Comparison of ENCODE assay signal across 9 cellular contexts in genomic region chr15:101168463-101168824, GRCh38.
A peak's percentile ranks its signal among the peaks of the same experiment; 100 is the strongest.
DNase-seq lines count a peak whose midpoint lies in the region; ATAC-seq and TF ChIP-seq lines count a peak whose summit lies in the region.
"Had no signal": no experiment of that assay in that cellular context is flagged by ENCODE, and none has a peak within 500 bp of the region (broad histone marks: within the 10 kb centered on the region; RNA-seq: fewer than 3 reads in every experiment).

No MANE protein-coding gene starts in this region.

- H3K18ac ChIP-seq in H9 (ENCODE audit: insufficient read length, low read depth, low read length) = no peak overlapping the region

- no peaks in the 10 kb centered on the region for H3K79me1 ChIP-seq in H9 (ENCODE audit: insufficient read depth, low read depth, low read length, poor library complexity, severe bottlenecking)

- H3K36me3 Mint-ChIP-seq in H9 (ENCODE audit: insufficient read depth in 1 of 3, low read depth in 3 of 3) = peaks cover 17 to 35% (median 26%) of the 10 kb centered on the region in 3 experiments
- H3K36me3 Mint-ChIP-seq in CD4-positive, alpha-beta T cell (ENCODE audit: low read depth) = peaks cover 9% of the 10 kb centered on the region

- H3K14ac ChIP-seq in H9 (ENCODE audit: insufficient read depth, low read length) = no peak overlapping the region

- H3K23ac ChIP-seq in H9 (ENCODE audit: insufficient read length, low read depth, low read length) = no peak overlapping the region

- H3K79me2 ChIP-seq in H9 (ENCODE audit: insufficient read depth, low read length) = no peaks in the 10 kb centered on the region

- H3K4me1 Mint-ChIP-seq in H9 = peaks cover 14 to 15% of the 10 kb centered on the region in 2 experiments
- H3K4me1 Mint-ChIP-seq in CD4-positive, alpha-beta T cell (ENCODE audit: low read depth) = peaks cover 19% of the 10 kb centered on the region

- H3K9me3 Mint-ChIP-seq in H9 = peaks cover 37% of the 10 kb centered on the region in 2 experiments
- peaks cover 6% of the 10 kb centered on the region for H3K9me3 Mint-ChIP-seq in CD4-positive, alpha-beta T cell

- H3K9ac ChIP-seq in duodenal mucosa (ENCODE audit: low read depth in 1 of 2, low read length in 2 of 2) = no peak overlapping the region
- no peak overlapping the region for H3K9ac ChIP-seq in H9 (ENCODE audit: extremely low read depth, insufficient read length, low read length)

- no peak overlapping the region for H2BK12ac ChIP-seq in H9 (ENCODE audit: insufficient read length, low read depth, low read length)

- WGBS in H9 (ENCODE audit: extremely low coverage, insufficient read length, low lambda C conversion rate) = no CpG with 5 or more reads among the region's 1 CpG

- no peak overlapping the region for H2BK120ac ChIP-seq in H9 (ENCODE audit: low read depth, low read length, poor library complexity, severe bottlenecking)

- H2BK5ac ChIP-seq in H9 (ENCODE audit: insufficient read length, low read length) = no peak overlapping the region

- intact Hi-C loops in CD4-positive, alpha-beta T cell (cut with DNase I, micrococcal nuclease) = no loop called here

- POLR2A ChIA-PET in CD4-positive, alpha-beta T cell (lab: Charles Lee) = interaction anchor here (1.5 kb wide), 2 partner anchors 10 to 45 kb away, joined by 3 to 4 read pairs; no protein-coding TSS in a partner anchor

- H3K4me3 ChIP-seq in MG63 (no peak overlapping the region), duodenal mucosa (ENCODE audit: low read depth in 1 of 2, low read length in 2 of 2) (peak overlapping the region in 1 of 2 donors; percentile 16), neutrophil (ENCODE audit: low read depth in 1 of 2, low read length in 1 of 2) (peak overlapping the region; percentile 55 to 75)
- H3K4me3 ChIP-seq: cardiac muscle cell had no signal

- H2AK5ac ChIP-seq in H9 (ENCODE audit: insufficient read length, low read length) = no peak overlapping the region

- H3T11ph ChIP-seq in H9 (ENCODE audit: low read length) = no peak overlapping the region

- H3K4me1 ChIP-seq in duodenal mucosa (ENCODE audit: control insufficient read depth in 1 of 2, insufficient read depth in 2 of 2, low read length in 2 of 2) = peaks cover 15 to 16% of the 10 kb centered on the region in 2 donors
- peaks cover 53 to 60% of the 10 kb centered on the region in 2 experiments for H3K4me1 ChIP-seq in neutrophil (ENCODE audit: control insufficient read depth in 1 of 2, insufficient read depth in 1 of 2, low read depth in 1 of 2, low read length in 1 of 2)
- no peaks in the 10 kb centered on the region for H3K4me1 ChIP-seq in H9 (ENCODE audit: insufficient read depth, low read length)

- no peak overlapping the region for H3K27ac Mint-ChIP-seq in H9
- no peak overlapping the region for H3K27ac Mint-ChIP-seq in CD4-positive, alpha-beta T cell

- ATAC-seq in CD4-positive, alpha-beta T cell (ENCODE audit: poor library complexity) = no peak
- ATAC-seq in HG03439 (IDR thresholded peaks at IDR 0.05; ENCODE audit: unreplicated experiment) = no peak

- H3K56ac ChIP-seq in H9 (ENCODE audit: insufficient read length, low read depth, low read length) = no peak overlapping the region

- no peak overlapping the region for H2AFZ ChIP-seq in H9 (ENCODE audit: low read length)

- H3K27me3 ChIP-seq in MG63 (no peaks in the 10 kb centered on the region), duodenal mucosa (ENCODE audit: control insufficient read depth in 1 of 2, insufficient read depth in 2 of 2, low read length in 2 of 2) (no peaks in the 10 kb centered on the region), neutrophil (no peaks in the 10 kb centered on the region), H9 (ENCODE audit: insufficient read depth, low read length) (no peaks in the 10 kb centered on the region)
- no peaks in the 10 kb centered on the region for H3K27me3 ChIP-seq in CD4-positive, alpha-beta T cell (ENCODE audit: control insufficient read depth, insufficient read depth, low read length)
- H3K27me3 ChIP-seq: cardiac muscle cell had no signal

- H3K4me3 Mint-ChIP-seq in H9 = no peak overlapping the region
- H3K4me3 Mint-ChIP-seq in CD4-positive, alpha-beta T cell = no peak overlapping the region

- CTCF ChIA-PET in CD4-positive, alpha-beta T cell (lab: Charles Lee) = no interaction called here

- H4K91ac ChIP-seq in H9 (ENCODE audit: insufficient read length, low read depth, low read length) = no peak overlapping the region

- no peak overlapping the region for H3K4ac ChIP-seq in H9 (ENCODE audit: low read depth, low read length)

- H3K23me2 ChIP-seq in H9 (ENCODE audit: insufficient read length, low read depth, low read length, poor library complexity, severe bottlenecking) = no peaks in the 10 kb centered on the region

- peaks cover 2% of the 10 kb centered on the region for H3K27me3 Mint-ChIP-seq in H9 (ENCODE audit: low read depth)
- H3K27me3 Mint-ChIP-seq in CD4-positive, alpha-beta T cell = no peaks in the 10 kb centered on the region

- H3K9me3 ChIP-seq in MG63 = peaks cover 27% of the 10 kb centered on the region
- H3K9me3 ChIP-seq in duodenal mucosa (ENCODE audit: control insufficient read depth in 1 of 2, low read length in 2 of 2) = peaks cover 6 to 14% of the 10 kb centered on the region in 2 donors
- no peaks in the 10 kb centered on the region for H3K9me3 ChIP-seq in neutrophil
- peaks cover 5% of the 10 kb centered on the region for H3K9me3 ChIP-seq in H9 (ENCODE audit: control insufficient read depth, low read depth, low read length)
- peaks cover 30% of the 10 kb centered on the region for H3K9me3 ChIP-seq in CD4-positive, alpha-beta T cell (ENCODE audit: control insufficient read depth, low read length)

- H3K4me2 ChIP-seq in H9 (ENCODE audit: insufficient read depth, insufficient read length, low read length) = no peak overlapping the region

- H4K20me1 ChIP-seq in H9 (ENCODE audit: control insufficient read depth, insufficient read depth, insufficient read length) = no peaks in the 10 kb centered on the region

- H4K5ac ChIP-seq in H9 (ENCODE audit: insufficient read length, low read depth, low read length) = no peak overlapping the region

- H3K36me3 ChIP-seq in MG63 = peaks cover 22% of the 10 kb centered on the region
- no peaks in the 10 kb centered on the region for H3K36me3 ChIP-seq in duodenal mucosa (ENCODE audit: control insufficient read depth in 1 of 2, insufficient read depth in 2 of 2, low read length in 2 of 2)
- H3K36me3 ChIP-seq in neutrophil = no peaks in the 10 kb centered on the region
- H3K36me3 ChIP-seq: cardiac muscle cell had no signal

- peak overlapping the region; percentile 89 for H3K27ac ChIP-seq in C4-2B
- peak overlapping the region; percentile 1 for H3K27ac ChIP-seq in duodenal mucosa (ENCODE audit: low read depth, low read length)
- peak overlapping the region; percentile 90 for H3K27ac ChIP-seq in neutrophil
- H3K27ac ChIP-seq in H9 (ENCODE audit: insufficient read length, low read depth, low read length) = no peak overlapping the region
- H3K27ac ChIP-seq in CD4-positive, alpha-beta T cell (ENCODE audit: low read depth, low read length) = no peak overlapping the region

- no peak for TF ChIP-seq CTCF in C4-2B (conservative IDR thresholded peaks at IDR 0.05)
- TF ChIP-seq CTCF in neutrophil (IDR thresholded peaks at IDR 0.05) = no peak
- no peak for TF ChIP-seq CTCF in H9 (conservative IDR thresholded peaks at IDR 0.05)
- no peak for TF ChIP-seq CTCF in CD4-positive, alpha-beta T cell (IDR thresholded peaks at IDR 0.05)

- H2BK20ac ChIP-seq in H9 (ENCODE audit: low read depth, low read length, poor library complexity, severe bottlenecking) = no peak overlapping the region

- H2BK15ac ChIP-seq in H9 (ENCODE audit: low read depth, low read length) = no peak overlapping the region

- H4K8ac ChIP-seq in H9 (replicated peaks; ENCODE audit: insufficient read length, low read depth, low read length) = no peak overlapping the region

- DNase-seq in MG63 (peak; percentile 78), H9 (no peak), middle frontal gyrus (ENCODE audit: extremely low spot score, low spot score) (no peak)
- no peak for DNase-seq in CD4-positive, alpha-beta T cell

Comparison
In these comparisons a context has a peak if more than half of its experiments do, and no peak if none do; other contexts are left out.
1. H3K27ac ChIP-seq: peak in C4-2B (single experiment), duodenal mucosa (single experiment) and neutrophil (single experiment); none in H9 (single experiment) and CD4-positive, alpha-beta T cell (single experiment).